1 cellular context compared by ENCODE assay signal in genomic region chr2:128292599-128293425, GRCh38.
TF ChIP-seq lines count a peak whose summit lies in the region.

No MANE protein-coding gene starts in this region.

TF ChIP-seq in Ishikawa, 13 proteins besides CTCF, POLR2A, EP300 and RAD21 (continued from another document):
- no peak for TF ChIP-seq REST (IDR thresholded peaks at IDR 0.05; ENCODE audit: low read depth)
- no peak for TF ChIP-seq CREB1 (IDR thresholded peaks at IDR 0.05; ENCODE audit: low read depth)
- no peak for TF ChIP-seq NFIC (IDR thresholded peaks at IDR 0.05)
- TF ChIP-seq ZBTB7A (IDR thresholded peaks at IDR 0.05; ENCODE audit: low read depth), result no peak
